Comparison of ENCODE assay signal across 8 cellular contexts in genomic region chr10:14879801-14880193, GRCh38. TPM values are rescaled to one million over a fixed set of nuclear protein-coding genes. Genes with fewer than 3 reads are reported as not detected.
A peak's percentile ranks its signal among the peaks of the same experiment; 100 is the strongest.
DNase-seq lines count a peak whose midpoint lies in the region; ATAC-seq, FAIRE-seq and TF ChIP-seq lines count a peak whose summit lies in the region.

No MANE protein-coding gene starts in this region.

- H3K36me3 Mint-ChIP-seq in brain (peaks cover 11% of the 10 kb centered on the region), mesothelial cell of epicardium (peaks cover 4% of the 10 kb centered on the region)

- H3K4me3 ChIP-seq in HL-60 (replicated peaks; ENCODE audit: insufficient read depth, low read length), result peak overlapping the region; percentile 69

- peak overlapping the region; percentile 93 to 97 (median 94) for H3K4me3 Mint-ChIP-seq in brain
- peak overlapping the region; percentile 89 for H3K4me3 Mint-ChIP-seq in mesothelial cell of epicardium

- peak overlapping the region; percentile 95 for H3K27ac ChIP-seq in 22Rv1
- peak overlapping the region; percentile 62; the same call in 1 of the 2 replicates for H3K27ac ChIP-seq in HL-60 (replicated peaks)

- ATAC-seq in HG02588 (IDR thresholded peaks at IDR 0.05; ENCODE audit: unreplicated experiment) (no peak), GM18498 (IDR thresholded peaks at IDR 0.05; ENCODE audit: unreplicated experiment) (no peak)

- no peaks in the 10 kb centered on the region for H3K27me3 ChIP-seq in HL-60 (ENCODE audit: insufficient read depth, poor library complexity, severe bottlenecking)

- DNase-seq in HL-60 (ENCODE audit: low read depth in 1 of 2, low spot score in 1 of 2), result no peak
- no peak for DNase-seq in mesothelial cell of epicardium (ENCODE audit: low spot score in 2 of 2, unreplicated experiment in 2 of 2)
- no peak for DNase-seq in GM19239 (ENCODE audit: insufficient read length, low spot score)
- DNase-seq in EL, result no peak

- peaks cover 8% of the 10 kb centered on the region for H3K27me3 Mint-ChIP-seq in brain
- no peaks in the 10 kb centered on the region for H3K27me3 Mint-ChIP-seq in mesothelial cell of epicardium (ENCODE audit: low read depth)

- no peaks in the 10 kb centered on the region for H3K9me3 Mint-ChIP-seq in brain
- no peaks in the 10 kb centered on the region for H3K9me3 Mint-ChIP-seq in mesothelial cell of epicardium

- H3K27ac Mint-ChIP-seq in brain, result peak overlapping the region; percentile 88 to 95 (median 91)
- H3K27ac Mint-ChIP-seq in mesothelial cell of epicardium, result peak overlapping the region; percentile 94

- H3K4me1 Mint-ChIP-seq in brain (peaks cover 64% of the 10 kb centered on the region), mesothelial cell of epicardium (peaks cover 31% of the 10 kb centered on the region)

- TF ChIP-seq CTCF in 22Rv1 (IDR thresholded peaks at IDR 0.05), result no peak
- TF ChIP-seq CTCF in HL-60 (IDR thresholded peaks at IDR 0.05; ENCODE audit: insufficient read depth, low read length), result no peak
- TF ChIP-seq CTCF in brain (conservative IDR thresholded peaks at IDR 0.05), result no peak
- TF ChIP-seq CTCF in mesothelial cell of epicardium (IDR thresholded peaks at IDR 0.05; ENCODE audit: unreplicated experiment), result no peak

- no peak for FAIRE-seq in GM19239 (lab: Jason Lieb, UNC)

RNA-seq across cellular contexts. Expression of gene SUV39H2, which starts 1.1 kb away (rescaled TPM):
- 8.7 TPM for polyA plus RNA-seq in brain (ENCODE audit: insufficient read depth, low read depth, low replicate concordance)
- total RNA-seq in mesothelial cell of epicardium, result 24.3 to 25.8 TPM (median 24.7 TPM) in 3 replicates

RNA-seq across cellular contexts. Expression of gene HSPA14, which starts 41.7 kb away (rescaled TPM):
- 7.6 TPM for polyA plus RNA-seq in brain (ENCODE audit: insufficient read depth, low read depth, low replicate concordance)
- 11.2 to 12.6 TPM (median 11.2 TPM) in 3 replicates for total RNA-seq in mesothelial cell of epicardium

RNA-seq across cellular contexts. Expression of gene MSANTD7, which starts 41.7 kb away (rescaled TPM):
- 14.2 TPM for polyA plus RNA-seq in brain (ENCODE audit: insufficient read depth, low read depth, low replicate concordance)
- total RNA-seq in mesothelial cell of epicardium, result 14.7 to 17.1 TPM (median 16.0 TPM) in 3 replicates

RNA-seq across cellular contexts. Expression of gene CDNF, which starts 42.0 kb away (rescaled TPM):
- polyA plus RNA-seq in brain (ENCODE audit: insufficient read depth, low read depth, low replicate concordance), result 2.4 TPM
- total RNA-seq in mesothelial cell of epicardium, result 1.7 to 2.3 TPM (median 2.2 TPM) in 3 replicates
